ENCODE assay signal across 8 cellular contexts in the genomic region with DNA sequence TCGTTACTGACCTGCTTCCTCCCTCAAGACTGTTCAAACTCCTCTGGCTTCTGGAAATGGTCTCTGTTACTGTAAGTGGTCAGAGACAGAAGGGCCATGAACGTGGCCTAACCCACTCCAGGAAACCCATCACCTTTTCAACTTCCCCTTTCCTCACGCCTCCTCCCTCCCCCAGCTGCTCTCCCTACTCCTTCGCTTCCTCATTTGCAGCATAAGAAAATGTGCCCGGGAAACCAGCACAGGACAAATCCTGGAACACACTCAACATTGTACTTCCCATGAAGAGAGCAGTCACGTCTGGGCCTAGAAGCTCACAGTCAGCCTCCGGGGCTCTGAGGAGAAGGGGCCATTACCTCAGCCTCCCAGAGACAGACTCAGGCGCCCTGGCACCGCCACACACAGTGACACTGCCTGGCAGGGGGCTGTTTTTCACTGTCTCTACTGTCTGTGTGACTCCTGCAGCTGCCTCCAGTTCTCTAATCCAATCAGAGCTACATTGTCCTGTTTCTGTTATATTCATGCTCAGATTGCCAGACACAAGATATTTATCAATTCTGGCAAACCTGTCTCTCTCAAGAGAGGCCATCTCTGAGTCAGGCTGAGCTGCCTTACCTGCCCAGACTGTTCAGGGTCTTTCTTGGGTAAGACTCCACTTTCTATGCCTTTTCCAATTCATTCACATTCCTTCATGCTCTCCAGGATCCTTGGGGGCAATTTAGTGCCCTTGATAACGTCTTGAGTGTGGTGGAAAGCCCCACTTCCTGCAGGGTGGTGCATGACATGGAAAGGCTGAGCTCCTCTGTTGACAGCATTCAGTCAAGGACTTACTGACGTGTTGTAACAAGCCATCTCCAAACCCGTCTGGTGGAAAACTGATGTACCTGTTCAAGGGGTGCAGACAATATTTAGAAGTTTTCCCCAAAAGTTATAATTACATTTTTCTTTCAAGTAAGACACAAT.
DNase-seq lines count a peak whose midpoint lies in the region; ATAC-seq and TF ChIP-seq lines count a peak whose summit lies in the region.

No MANE protein-coding gene starts in this region.

- H2AFZ ChIP-seq in Loucy (ENCODE audit: low read length): peak overlapping the region; percentile 66; the same call in 1 of the 2 replicates

- TF ChIP-seq CTCF in Loucy (conservative IDR thresholded peaks at IDR 0.05; ENCODE audit: low read length) (no peak), endodermal cell (conservative IDR thresholded peaks at IDR 0.05) (no peak), nephron (IDR thresholded peaks at IDR 0.05; ENCODE audit: unreplicated experiment in 3 of 3) (no peak)

- peak; percentile 57 for DNase-seq in GDM1 (lab: John Stamatoyannopoulos, UW)
- peak; percentile 67 for DNase-seq in endodermal cell
- DNase-seq in activated CD4-positive, alpha-beta T cell treated with anti-CD3 and anti-CD28 coated beads for 1 hour: no peak
- no peak for DNase-seq in amniotic stem cell (lab: John Stamatoyannopoulos, UW)

- WGBS in endodermal cell (ENCODE audit: insufficient coverage in 1 of 2, insufficient read length in 1 of 2), 2 experiments: 68% methylated on average over 5 to 12 of the region's 12 CpGs

- peak overlapping the region; percentile 62 for H3K27ac ChIP-seq in endodermal cell (ENCODE audit: low read depth, low read length)

- H3K36me3 ChIP-seq in Loucy (ENCODE audit: insufficient read depth, low read length) (no peaks in the 10 kb centered on the region), endodermal cell (ENCODE audit: control insufficient read depth, insufficient read depth, low read length) (no peaks in the 10 kb centered on the region)

- H3K27me3 ChIP-seq in Loucy (ENCODE audit: insufficient read depth, low read length, poor library complexity, severe bottlenecking): no peaks in the 10 kb centered on the region
- H3K27me3 ChIP-seq in endodermal cell (ENCODE audit: control insufficient read depth, insufficient read depth, low read length, poor library complexity, severe bottlenecking): no peaks in the 10 kb centered on the region

- no peak for ATAC-seq in GM21515 (IDR thresholded peaks at IDR 0.05; ENCODE audit: unreplicated experiment)
- ATAC-seq in activated T-helper 17 cell treated with anti-CD3 and anti-CD28 coated beads, Interleukin-2, amount 50 U/mL, for 72 hours (replicated peaks): no peak

- H3K9me3 Mint-ChIP-seq in endodermal cell: no peaks in the 10 kb centered on the region
- no peaks in the 10 kb centered on the region for H3K9me3 Mint-ChIP-seq in nephron
- no peaks in the 10 kb centered on the region for H3K9me3 Mint-ChIP-seq in activated T-helper 17 cell treated with anti-CD3 and anti-CD28 coated beads, Interleukin-2, amount 50 U/mL, for 72 hours

- H4K20me1 ChIP-seq in Loucy (ENCODE audit: insufficient read depth, low read length, poor library complexity, severe bottlenecking): no peaks in the 10 kb centered on the region

- H3K9me3 ChIP-seq in Loucy (ENCODE audit: insufficient read depth, low read depth, low read length): no peaks in the 10 kb centered on the region
- no peaks in the 10 kb centered on the region for H3K9me3 ChIP-seq in endodermal cell (ENCODE audit: control insufficient read depth, low read length)

- H3K9me2 ChIP-seq in Loucy (replicated peaks; ENCODE audit: low read depth, low read length): no peaks in the 10 kb centered on the region

- H3K36me3 Mint-ChIP-seq in endodermal cell (ENCODE audit: low read depth) (no peaks in the 10 kb centered on the region), nephron (ENCODE audit: low read depth) (no peaks in the 10 kb centered on the region)
- H3K36me3 Mint-ChIP-seq in activated T-helper 17 cell treated with anti-CD3 and anti-CD28 coated beads, Interleukin-2, amount 50 U/mL, for 72 hours (ENCODE audit: low read depth): no peaks in the 10 kb centered on the region

- H3K4me3 Mint-ChIP-seq in endodermal cell (no peak overlapping the region), nephron (no peak overlapping the region)
- H3K4me3 Mint-ChIP-seq in activated T-helper 17 cell treated with anti-CD3 and anti-CD28 coated beads, Interleukin-2, amount 50 U/mL, for 72 hours: no peak overlapping the region

- H3K9ac ChIP-seq in Loucy (ENCODE audit: low read depth, low read length, poor library complexity, severe bottlenecking) (no peak overlapping the region), endodermal cell (ENCODE audit: extremely low read depth, low read length, poor library complexity, severe bottlenecking) (no peak overlapping the region)

- H3K27ac Mint-ChIP-seq in endodermal cell: peak overlapping the region; percentile 12
- H3K27ac Mint-ChIP-seq in nephron: peak overlapping the region in 2 of 3 experiments; percentile 21 to 30
- no peak overlapping the region for H3K27ac Mint-ChIP-seq in activated T-helper 17 cell treated with anti-CD3 and anti-CD28 coated beads, Interleukin-2, amount 50 U/mL, for 72 hours

- H3K4me1 Mint-ChIP-seq in endodermal cell: peaks cover 23% of the 10 kb centered on the region
- H3K4me1 Mint-ChIP-seq in nephron: peaks cover 29% of the 10 kb centered on the region
- H3K4me1 Mint-ChIP-seq in activated T-helper 17 cell treated with anti-CD3 and anti-CD28 coated beads, Interleukin-2, amount 50 U/mL, for 72 hours: peaks cover 10% of the 10 kb centered on the region

- no peaks in the 10 kb centered on the region for H3K79me2 ChIP-seq in Loucy (ENCODE audit: insufficient read depth, low read length)

- H3K4me3 ChIP-seq in Loucy (ENCODE audit: low read length, poor library complexity, severe bottlenecking) (no peak overlapping the region), endodermal cell (ENCODE audit: low read length) (no peak overlapping the region)

- no peak overlapping the region for H3K4me2 ChIP-seq in Loucy (ENCODE audit: low read depth, low read length, poor library complexity, severe bottlenecking)

- H3F3A ChIP-seq in Loucy (ENCODE audit: low read depth): no peaks in the 10 kb centered on the region

- H3K27me3 Mint-ChIP-seq in endodermal cell (ENCODE audit: insufficient read depth): no peaks in the 10 kb centered on the region
- H3K27me3 Mint-ChIP-seq in nephron (ENCODE audit: low read depth): no peaks in the 10 kb centered on the region
- no peaks in the 10 kb centered on the region for H3K27me3 Mint-ChIP-seq in activated T-helper 17 cell treated with anti-CD3 and anti-CD28 coated beads, Interleukin-2, amount 50 U/mL, for 72 hours

- H3K4me1 ChIP-seq in Loucy (ENCODE audit: insufficient read depth, low read length, poor library complexity, severe bottlenecking) (peaks cover 15% of the 10 kb centered on the region), endodermal cell (ENCODE audit: control insufficient read depth, insufficient read depth, low read length) (no peaks in the 10 kb centered on the region)

Comparison
In these comparisons a context has a peak if more than half of its experiments do, and no peak if none do; other contexts are left out.
1. DNase-seq: peak in GDM1 (single experiment) and endodermal cell (single experiment); none in activated CD4-positive, alpha-beta T cell treated with anti-CD3 and anti-CD28 coated beads for 1 hour (single experiment) and amniotic stem cell (single experiment).